Comparison of ENCODE assay signal across 23 cellular contexts in the genomic region with DNA sequence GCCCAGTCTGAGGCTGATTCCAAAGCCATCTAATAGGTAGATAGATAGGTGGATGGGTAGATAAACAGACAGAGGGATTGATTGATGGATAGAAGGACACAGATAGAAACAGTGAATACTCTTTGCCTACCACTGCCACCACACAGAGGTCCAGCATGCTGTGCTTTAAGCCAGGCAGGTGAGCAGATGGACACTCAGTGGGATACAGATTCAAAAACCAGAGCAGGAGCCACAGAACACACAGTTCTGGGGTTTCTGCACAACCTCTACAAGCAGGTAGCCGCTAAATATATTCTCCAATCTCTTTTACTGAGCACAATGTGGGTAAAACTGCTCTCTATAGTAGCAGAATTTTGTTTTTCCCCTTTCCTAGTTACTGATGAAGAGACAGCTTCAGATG. TPM values are rescaled to one million over a fixed set of nuclear protein-coding genes. Genes with fewer than 3 reads are reported as not detected.
DNase-seq lines count a peak whose midpoint lies in the region; ATAC-seq, FAIRE-seq and TF ChIP-seq lines count a peak whose summit lies in the region.
"Had no signal": no experiment of that assay in that cellular context is flagged by ENCODE, and none has a peak within 500 bp of the region (broad histone marks: within the 10 kb centered on the region; RNA-seq: fewer than 3 reads in every experiment).

No MANE protein-coding gene starts in this region.

- POLR2A ChIA-PET in Panc1 (lab: Charles Lee) = interaction anchor here (0.6 kb wide), 1 partner anchor 163 kb away, joined by 11 read pairs; no protein-coding TSS in a partner anchor

- peaks cover 24% of the 10 kb centered on the region for H3K36me3 Mint-ChIP-seq in activated naive CD8-positive, alpha-beta T cell
- H3K36me3 Mint-ChIP-seq in activated naive CD8-positive, alpha-beta T cell treated with anti-CD3 and anti-CD28 coated beads for 36 hours = peaks cover 19% of the 10 kb centered on the region

- H3K36me3 ChIP-seq in Panc1 (ENCODE audit: control insufficient read depth, insufficient read depth, low read length) = no peaks in the 10 kb centered on the region
- H3K36me3 ChIP-seq in left lung = no peaks in the 10 kb centered on the region
- H3K36me3 ChIP-seq: BE2C had no signal

- no peaks in the 10 kb centered on the region for H3K9me3 Mint-ChIP-seq in activated naive CD8-positive, alpha-beta T cell (ENCODE audit: low read depth)
- no peaks in the 10 kb centered on the region for H3K9me3 Mint-ChIP-seq in activated naive CD8-positive, alpha-beta T cell treated with anti-CD3 and anti-CD28 coated beads for 36 hours

- CTCF ChIA-PET in Panc1 (lab: Charles Lee) = interaction anchor here (0.6 to 2.6 kb wide), 2 partner anchors 17 to 159 kb away, joined by 3 to 15 read pairs; no protein-coding TSS in a partner anchor

- H3K27ac Mint-ChIP-seq in activated naive CD8-positive, alpha-beta T cell = peak overlapping the region; percentile 35
- no peak overlapping the region for H3K27ac Mint-ChIP-seq in activated naive CD8-positive, alpha-beta T cell treated with anti-CD3 and anti-CD28 coated beads for 36 hours

- intact Hi-C loops in Panc1 (cut with micrococcal nuclease; ENCODE audit: unreplicated experiment) = loop anchor here (10.0 kb wide), 1 partner anchor 193 kb away; no protein-coding TSS in a partner anchor
- intact Hi-C loops in left lung (cut with DNase I) = no loop called here

- H3K27me3 ChIP-seq in Panc1 (ENCODE audit: control insufficient read depth, insufficient read depth, low read length) (no peaks in the 10 kb centered on the region), left lung (peaks cover 8 to 29% of the 10 kb centered on the region in 2 donors)

- H3K9me3 ChIP-seq in Panc1 (ENCODE audit: control insufficient read depth, insufficient read depth, low read depth, low read length) (no peaks in the 10 kb centered on the region), left lung (no peaks in the 10 kb centered on the region)
- H3K9me3 ChIP-seq: BE2C had no signal

- TF ChIP-seq CTCF in Panc1 (IDR thresholded peaks at IDR 0.05) (no peak), left lung (IDR thresholded peaks at IDR 0.05) (no peak), D721Med (IDR thresholded peaks at IDR 0.05; ENCODE audit: insufficient read depth, missing control alignments) (no peak)

- H3K4me3 ChIP-seq in Panc1 (ENCODE audit: low read depth in 2 of 2, low read length in 2 of 2) (no peak overlapping the region), left lung (no peak overlapping the region)

- no peak overlapping the region for H3K27ac ChIP-seq in Panc1 (ENCODE audit: low read length)
- H3K27ac ChIP-seq in epithelial cell of prostate = peak overlapping the region; percentile 48
- H3K27ac ChIP-seq in left lung = no peak overlapping the region
- H3K27ac ChIP-seq: HL-60, RWPE1 had no signal

- no TSS peak for BruUV-seq in Panc1 (replicated peaks; lab: Mats Ljungman, UMichigan)

- H3K27me3 Mint-ChIP-seq in activated naive CD8-positive, alpha-beta T cell = no peaks in the 10 kb centered on the region
- no peaks in the 10 kb centered on the region for H3K27me3 Mint-ChIP-seq in activated naive CD8-positive, alpha-beta T cell treated with anti-CD3 and anti-CD28 coated beads for 36 hours

- peak; percentile 49 for ATAC-seq in Panc1
- ATAC-seq in left lung = no peak

- H3K4me1 ChIP-seq in Panc1 (ENCODE audit: control insufficient read depth, insufficient read depth, low read length) (peaks cover 9% of the 10 kb centered on the region; the same call in 1 of the 2 replicates), left lung (no peaks in the 10 kb centered on the region)
- H3K4me1 ChIP-seq: BE2C had no signal

- in situ Hi-C loops in Panc1 (cut with HindIII; ENCODE audit: low pct_unique_long_range_greater_than_20kb, low sequenced_read_pairs) = no loop called here

- H3K4me3 Mint-ChIP-seq in activated naive CD8-positive, alpha-beta T cell = no peak overlapping the region
- no peak overlapping the region for H3K4me3 Mint-ChIP-seq in activated naive CD8-positive, alpha-beta T cell treated with anti-CD3 and anti-CD28 coated beads for 36 hours

- no peak for DNase-seq in activated naive CD8-positive, alpha-beta T cell treated with anti-CD3 and anti-CD28 coated beads for 36 hours
- DNase-seq in Panc1 (ENCODE audit: low read depth, low spot score) = no peak
- DNase-seq in epithelial cell of prostate (ENCODE audit: low read depth, low spot score) = no peak
- DNase-seq in NCI-H226 = no peak
- no peak for DNase-seq in left lung
- no peak for DNase-seq in D721Med (ENCODE audit: insufficient read length, low spot score)
- no peak for DNase-seq in putamen (ENCODE audit: low spot score)
- DNase-seq: 8988T, ACHN, BE2C, HCEC 1CT, NCI-H1048, NCI-H1417 treated with DMSO at 0.1 percent for 48 hours, NCI-H1694 treated with DMSO at 0.1 percent for 48 hours, NCI-H2081, NCI-H2227 treated with DMSO at 0.1 percent for 48 hours, NCI-H510A, SHP77 had no signal

- no peak for FAIRE-seq in D721Med (lab: Jason Lieb, UNC)
- FAIRE-seq: G401.6, H1 had no signal

- peaks cover 25% of the 10 kb centered on the region for H3K4me1 Mint-ChIP-seq in activated naive CD8-positive, alpha-beta T cell (ENCODE audit: low read depth)
- H3K4me1 Mint-ChIP-seq in activated naive CD8-positive, alpha-beta T cell treated with anti-CD3 and anti-CD28 coated beads for 36 hours = peaks cover 29% of the 10 kb centered on the region

RNA-seq across cellular contexts. Expression of a gene that starts 20.5 kb away (rescaled TPM):
- total RNA-seq in activated naive CD8-positive, alpha-beta T cell treated with anti-CD3 and anti-CD28 coated beads for 36 hours = 1 to 10 TPM; 3.1 to 3.2 TPM
- total RNA-seq in Panc1 (2021; ENCODE audit: unreplicated experiment) (10.1 TPM), left lung (1 to 10 TPM; 7.3 to 9.8 TPM)
- 5.3 TPM for polyA plus RNA-seq in Panc1 (2012; ENCODE audit: insufficient read length)

RNA-seq across cellular contexts. Expression of a gene that starts 23.8 kb away (rescaled TPM):
- 10 to 100 TPM; 21.9 to 22.3 TPM for total RNA-seq in activated naive CD8-positive, alpha-beta T cell treated with anti-CD3 and anti-CD28 coated beads for 36 hours
- total RNA-seq in Panc1 (2021; ENCODE audit: unreplicated experiment) (0.13 TPM), left lung (1 to 10 TPM; 2.5 to 3.4 TPM)
- polyA plus RNA-seq in Panc1 (2012; ENCODE audit: insufficient read length) = not detected
- total RNA-seq: H1 had no signal
- polyA plus RNA-seq: H1 had no signal

Comparison
In these comparisons a context has a peak if more than half of its experiments do, and no peak if none do; other contexts are left out.
1. RNA of a gene that starts 23.8 kb away (total RNA-seq): 21.9 to 22.3 TPM in activated naive CD8-positive, alpha-beta T cell treated with anti-CD3 and anti-CD28 coated beads for 36 hours; 2.5 to 3.4 TPM in left lung and 0.13 TPM in Panc1 (single experiment); every median in the first group is over 4 times any median in the second.